ENCODE assay signal across 22 cellular contexts in the genomic region with DNA sequence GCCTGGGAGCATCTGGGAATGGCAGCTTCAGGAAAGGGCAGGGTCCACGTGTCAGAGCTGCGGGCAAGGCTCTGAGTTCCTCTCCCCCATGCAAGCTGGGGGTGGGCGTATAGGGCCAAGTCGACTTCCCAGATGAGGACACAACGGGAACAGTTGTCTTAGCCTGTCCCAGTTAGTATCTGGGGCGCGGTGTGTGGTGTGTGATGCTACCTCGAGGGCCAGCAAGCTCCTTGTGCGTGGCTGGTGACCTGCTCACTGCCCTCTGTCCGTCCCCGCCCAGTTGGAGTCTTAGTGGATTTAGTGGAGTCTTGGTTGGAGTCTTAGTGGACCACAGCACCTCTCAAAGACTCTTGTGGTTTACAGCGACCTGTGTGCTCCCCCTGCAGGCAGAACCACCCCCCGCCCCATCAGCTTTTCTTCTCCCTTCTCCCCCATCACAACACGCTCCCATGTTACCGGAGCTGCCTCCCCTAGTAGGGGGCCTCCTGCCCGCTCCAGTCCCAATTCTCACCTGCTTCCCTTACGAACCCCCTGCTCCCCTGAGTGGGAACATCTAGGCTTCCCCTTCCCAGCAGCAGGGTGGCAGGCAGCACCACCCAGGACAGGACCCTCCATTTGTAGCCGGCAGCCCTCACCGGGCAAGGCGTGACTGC. TPM values are rescaled to one million over a fixed set of nuclear protein-coding genes. Genes with fewer than 3 reads are reported as not detected.
A peak's percentile ranks its signal among the peaks of the same experiment; 100 is the strongest.
DNase-seq lines count a peak whose midpoint lies in the region; ATAC-seq and TF ChIP-seq lines count a peak whose summit lies in the region.
"Had no signal": no experiment of that assay in that cellular context is flagged by ENCODE, and none has a peak within 500 bp of the region (broad histone marks: within the 10 kb centered on the region; RNA-seq: fewer than 3 reads in every experiment).

No MANE protein-coding gene starts in this region.

- TF ChIP-seq RAD21 in IMR-90 (IDR thresholded peaks at IDR 0.05; ENCODE audit: low read length) = no peak

- H3K36me3 ChIP-seq in IMR-90 (ENCODE audit: control insufficient read depth, insufficient read depth, low read length) (no peaks in the 10 kb centered on the region), trophoblast cell (ENCODE audit: control insufficient read depth in 1 of 2, insufficient read depth in 2 of 2, low read length in 2 of 2) (no peaks in the 10 kb centered on the region)
- H3K36me3 ChIP-seq: BLaER1 treated with 17β-estradiol and CSF1 and Interleukin-3, amounts not matched to agents 10 nM and 100 nM; left lung; suprapubic skin had no signal

- H3K4me3 ChIP-seq in IMR-90 (ENCODE audit: insufficient read depth, low read depth, low read length) (no peak overlapping the region), trophoblast cell (ENCODE audit: low read depth, low read length) (peak overlapping the region; percentile 16)
- H3K4me3 ChIP-seq: BLaER1 treated with 17β-estradiol and CSF1 and Interleukin-3, amounts not matched to agents 10 nM and 100 nM; esophagus muscularis mucosa; left lung; skin epidermis; suprapubic skin had no signal

- BruUV-seq in IMR-90 (replicated peaks; lab: Mats Ljungman, UMichigan) = no TSS peak

- H3K9ac ChIP-seq in IMR-90 (ENCODE audit: low read depth, low read length) = no peak overlapping the region
- no peak overlapping the region for H3K9ac ChIP-seq in trophoblast cell (ENCODE audit: low read length)
- H3K9ac ChIP-seq: BLaER1 treated with 17β-estradiol and CSF1 and Interleukin-3, amounts not matched to agents 10 nM and 100 nM had no signal

- H2BK12ac ChIP-seq in trophoblast cell (ENCODE audit: low read length) = no peak overlapping the region

- DNase-seq in NCI-H1694 (lab: John Stamatoyannopoulos, UW) (peak; percentile 29), NCI-H1694 treated with DMSO at 0.1 percent for 48 hours (lab: John Stamatoyannopoulos, UW) (no peak), IMR-90 (no peak), dermis blood vessel endothelial cell (peak; percentile 6), trophoblast cell (no peak), mesenteric fat pad (ENCODE audit: low spot score) (no peak), Kasumi-1 (lab: John Stamatoyannopoulos, UW) (no peak)
- no peak for DNase-seq in activated CD4-positive, alpha-beta T cell treated with anti-CD3 and anti-CD28 coated beads for 1 hour
- DNase-seq: DMS153, NCI-H146, NCI-H2227 treated with DMSO at 0.1 percent for 48 hours had no signal

- H3K14ac ChIP-seq in IMR-90 (replicated peaks; ENCODE audit: low read depth, low read length) (no peak overlapping the region), trophoblast cell (ENCODE audit: low read length) (no peak overlapping the region)

- 73% methylated on average over 3 of the region's 20 CpGs; no CpG with 5 or more reads in 1 of the 2 experiments for WGBS in IMR-90 (ENCODE audit: extremely low coverage in 2 of 2, insufficient read length in 1 of 2), 2 experiments
- WGBS in trophoblast cell (ENCODE audit: extremely low coverage, insufficient coverage, insufficient read length) = no CpG with 5 or more reads among the region's 20 CpGs

- H3K4me1 ChIP-seq in IMR-90 (ENCODE audit: control insufficient read depth, insufficient read depth, low read length) (no peaks in the 10 kb centered on the region), trophoblast cell (ENCODE audit: control insufficient read depth in 1 of 2, insufficient read depth in 2 of 2, low read length in 2 of 2) (no peaks in the 10 kb centered on the region)

- no peak overlapping the region for H4K12ac ChIP-seq in trophoblast cell (ENCODE audit: low read depth, low read length)

- H2AFZ ChIP-seq in IMR-90 (replicated peaks; ENCODE audit: low read length, poor library complexity) (peak overlapping the region; percentile 51), trophoblast cell (ENCODE audit: insufficient read depth, low read length, poor library complexity) (no peak overlapping the region)

- CTCF ChIA-PET in IMR-90 (lab: Yijun Ruan, JAX) = interaction anchor here (0.6 kb wide), 1 partner anchor 536 kb away, joined by 3 read pairs; no protein-coding TSS in a partner anchor

- no peak overlapping the region for H4K5ac ChIP-seq in IMR-90 (ENCODE audit: low read depth, low read length)

- dilution Hi-C loops in IMR-90 (cut with HindIII; ENCODE audit: low sequenced_read_pairs, unreplicated experiment) = no loop called here

- no peak overlapping the region for H2BK120ac ChIP-seq in IMR-90 (ENCODE audit: low read depth, low read length)
- H2BK120ac ChIP-seq in trophoblast cell (ENCODE audit: insufficient read depth, low read length, poor library complexity) = no peak overlapping the region

- H3K56ac ChIP-seq in IMR-90 (ENCODE audit: extremely low read depth, insufficient read depth, low read length) = no peak overlapping the region

- H2AK5ac ChIP-seq in IMR-90 (ENCODE audit: low read depth, low read length) (no peak overlapping the region), trophoblast cell (ENCODE audit: low read length) (no peak overlapping the region)

- H3K79me2 ChIP-seq in trophoblast cell (ENCODE audit: control insufficient read depth, insufficient read depth, low read length, poor library complexity) = no peaks in the 10 kb centered on the region

- no peak for TF ChIP-seq POLR2A in IMR-90 (IDR thresholded peaks at IDR 0.05; ENCODE audit: low read depth, low read length)

- POLR2A ChIA-PET in IMR-90 (lab: Charles Lee; ENCODE audit: unreplicated experiment) = no interaction called here

- H2AK9ac ChIP-seq in IMR-90 (replicated peaks; ENCODE audit: low read depth, low read length, poor library complexity) = peak overlapping the region; percentile 42

- H4K91ac ChIP-seq in IMR-90 (ENCODE audit: insufficient read depth, low read depth, low read length) = no peak overlapping the region
- no peak overlapping the region for H4K91ac ChIP-seq in trophoblast cell (ENCODE audit: low read depth, low read length)

- no peaks in the 10 kb centered on the region for H3K9me1 ChIP-seq in IMR-90 (ENCODE audit: insufficient read depth, low read length)

- intact Hi-C loops in IMR-90 (cut with micrococcal nuclease) = loop anchor here (1.0 kb wide), 1 partner anchor 546 kb away; no protein-coding TSS in a partner anchor

- no peak for TF ChIP-seq CTCF in IMR-90 (conservative IDR thresholded peaks at IDR 0.05; ENCODE audit: low read depth, low read length)

- H3K18ac ChIP-seq in IMR-90 (ENCODE audit: low read depth, low read length) = no peak overlapping the region
- H3K18ac ChIP-seq in trophoblast cell (ENCODE audit: low read length) = no peak overlapping the region

- no peak for ATAC-seq in IMR-90 (ENCODE audit: low read depth)

- H3K27me3 ChIP-seq in IMR-90 (ENCODE audit: control insufficient read depth, insufficient read depth, low read length) (no peaks in the 10 kb centered on the region; the same call in 1 of the 2 replicates), trophoblast cell (ENCODE audit: insufficient read depth, low read length) (no peaks in the 10 kb centered on the region)
- H3K27me3 ChIP-seq: BLaER1 treated with 17β-estradiol and CSF1 and Interleukin-3, amounts not matched to agents 10 nM and 100 nM had no signal

- H3K23ac ChIP-seq in IMR-90 (ENCODE audit: low read depth, low read length) = no peak overlapping the region
- H3K23ac ChIP-seq in trophoblast cell (ENCODE audit: low read length) = no peak overlapping the region

- H3K27ac ChIP-seq in IMR-90 (ENCODE audit: insufficient read depth, low read length) (no peak overlapping the region), trophoblast cell (ENCODE audit: low read depth, low read length) (no peak overlapping the region)
- H3K27ac ChIP-seq: BLaER1 treated with 17β-estradiol and CSF1 and Interleukin-3, amounts not matched to agents 10 nM and 100 nM; esophagus muscularis mucosa; left lung; RWPE1; skin epidermis; suprapubic skin had no signal

- in situ Hi-C loops in IMR-90 (cut with MboI; ENCODE audit: low sequenced_read_pairs) = loop anchor here (25.0 kb wide), 2 partner anchors 468 to 543 kb away; no protein-coding TSS in a partner anchor

- no peak overlapping the region for H2BK15ac ChIP-seq in IMR-90 (ENCODE audit: low read depth, low read length)

- H3K79me1 ChIP-seq in IMR-90 (ENCODE audit: low read depth in 1 of 2, low read length in 2 of 2) (no peaks in the 10 kb centered on the region), trophoblast cell (ENCODE audit: low read length) (no peaks in the 10 kb centered on the region)

- no peaks in the 10 kb centered on the region for H3K9me3 ChIP-seq in IMR-90 (ENCODE audit: control insufficient read depth, insufficient read depth, low read length)
- H3K9me3 ChIP-seq in trophoblast cell (ENCODE audit: insufficient read depth, low read depth, low read length) = peaks cover 2% of the 10 kb centered on the region
- H3K9me3 ChIP-seq: esophagus muscularis mucosa, left lung, suprapubic skin had no signal

- H4K8ac ChIP-seq in IMR-90 (ENCODE audit: low read depth in 2 of 2, low read length in 2 of 2) = no peak overlapping the region
- no peak overlapping the region for H4K8ac ChIP-seq in trophoblast cell (ENCODE audit: low read depth, low read length)

- H4K20me1 ChIP-seq in IMR-90 (ENCODE audit: insufficient read depth, low read length) = no peaks in the 10 kb centered on the region

- no peak overlapping the region for H3K4me2 ChIP-seq in IMR-90 (ENCODE audit: low read depth, low read length)
- no peak overlapping the region for H3K4me2 ChIP-seq in trophoblast cell (ENCODE audit: low read length)
- H3K4me2 ChIP-seq: BLaER1 treated with 17β-estradiol and CSF1 and Interleukin-3, amounts not matched to agents 10 nM and 100 nM had no signal

- H3K4ac ChIP-seq in IMR-90 (ENCODE audit: low read depth, low read length) (no peak overlapping the region), trophoblast cell (ENCODE audit: low read depth, low read length) (no peak overlapping the region)

- H2BK20ac ChIP-seq in IMR-90 (ENCODE audit: low read depth, low read length) = no peak overlapping the region

- no peak overlapping the region for H2BK5ac ChIP-seq in IMR-90 (ENCODE audit: low read depth, low read length, poor library complexity, severe bottlenecking)
- no peak overlapping the region for H2BK5ac ChIP-seq in trophoblast cell (ENCODE audit: low read depth, low read length, poor library complexity)

TF ChIP-seq in IMR-90, 13 proteins besides CTCF, POLR2A, EP300 and RAD21 (continues in another document):
- no peak for TF ChIP-seq RFX5 (IDR thresholded peaks at IDR 0.05; ENCODE audit: low read depth, low read length)

RNA-seq across cellular contexts. Expression of gene ASPG, which starts 8.7 kb away (rescaled TPM):
- not detected in 2 replicates for total RNA-seq in IMR-90 (2012; rRNA removed)
- polyA plus RNA-seq in IMR-90 (2012; rRNA removed) = not detected in 2 replicates
- not detected in 2 replicates for polyA plus RNA-seq in IMR-90 (2012; cell fraction: cytosol; rRNA removed)
- not detected in 2 replicates for polyA plus RNA-seq in IMR-90 (2012; cell fraction: nucleus; rRNA removed; ENCODE audit: low replicate concordance)
- total RNA-seq in dermis blood vessel endothelial cell = under 0.01 TPM in 1 of 2 replicates, not detected in the other
- not detected in 2 replicates for polyA plus RNA-seq in trophoblast cell (2013)
- 1.1 TPM for total RNA-seq in mesenteric fat pad
- total RNA-seq: activated CD4-positive, alpha-beta memory T cell treated with anti-CD3 and anti-CD28 coated beads for 36 hours; activated naive CD8-positive, alpha-beta T cell treated with anti-CD3 and anti-CD28 coated beads, Interleukin-2, amount 10 ng/mL, durations not matched to agents 7 days and 5 days; glomerular endothelial cell; HT-29; M059J had no signal

RNA-seq across cellular contexts. Expression of gene KIF26A, which starts 44.2 kb away (rescaled TPM):
- not detected in 2 replicates for total RNA-seq in IMR-90 (2012; rRNA removed)
- polyA plus RNA-seq in IMR-90 (2012; rRNA removed) = 0.03 TPM in 1 of 2 replicates, not detected in the other
- polyA plus RNA-seq in IMR-90 (2012; cell fraction: cytosol; rRNA removed) = not detected in 2 replicates
- polyA plus RNA-seq in IMR-90 (2012; cell fraction: nucleus; rRNA removed; ENCODE audit: low replicate concordance) = 0.01 TPM in 1 of 2 replicates, not detected in the other
- 23.8 and 31.8 TPM in 2 replicates for total RNA-seq in dermis blood vessel endothelial cell
- polyA plus RNA-seq in trophoblast cell (2013) = 3.4 and 3.6 TPM in 2 replicates
- total RNA-seq in mesenteric fat pad = 3.2 TPM
- total RNA-seq: HT-29, M059J had no signal

Comparison
In these comparisons a context has a peak if more than half of its experiments do, and no peak if none do; other contexts are left out.
1. DNase-seq: peak in NCI-H1694 (single experiment) and dermis blood vessel endothelial cell (single experiment); none in NCI-H1694 treated with DMSO at 0.1 percent for 48 hours (single experiment), IMR-90 (single experiment), trophoblast cell (0 of 2), mesenteric fat pad (single experiment), activated CD4-positive, alpha-beta T cell treated with anti-CD3 and anti-CD28 coated beads for 1 hour (single experiment) and Kasumi-1 (0 of 2).